In the genomic region with DNA sequence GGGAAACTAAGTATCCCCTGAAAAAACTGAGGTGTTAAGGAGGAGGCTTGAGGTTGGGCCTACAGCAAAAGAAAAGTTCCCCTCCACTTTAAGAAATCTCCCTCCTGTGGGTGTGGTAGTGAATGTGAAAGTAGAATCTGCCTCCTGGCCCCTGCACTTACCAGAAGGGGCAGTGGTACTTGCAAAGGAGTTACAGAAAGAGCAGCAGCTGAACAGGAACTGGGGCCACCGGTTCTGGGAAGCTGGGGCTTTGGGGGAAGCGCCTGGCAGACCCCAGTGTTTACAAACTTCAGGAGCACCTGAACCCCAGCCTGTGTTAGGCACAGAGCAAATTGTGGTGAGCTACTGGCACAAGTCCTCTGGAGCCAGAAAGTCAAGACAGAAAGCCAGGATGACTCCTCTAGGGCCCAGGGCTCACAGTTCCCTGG, we compare ENCODE assay signal across 8 cellular contexts.
DNase-seq lines count a peak whose midpoint lies in the region; ATAC-seq and TF ChIP-seq lines count a peak whose summit lies in the region.

No MANE protein-coding gene starts in this region.

- peaks cover 8% of the 10 kb centered on the region for H3K9me3 Mint-ChIP-seq in neural progenitor cell

- H3K79me2 ChIP-seq in neural progenitor cell (ENCODE audit: low read depth): no peaks in the 10 kb centered on the region

- H3F3A ChIP-seq in neural progenitor cell (ENCODE audit: low read depth): no peaks in the 10 kb centered on the region

- 67 to 70% methylated on average over 2 of the region's 2 CpGs for WGBS in aorta, 2 donors

- H3K9me3 ChIP-seq in neural progenitor cell (ENCODE audit: low read depth) (no peaks in the 10 kb centered on the region), aorta (ENCODE audit: control insufficient read depth, low read length) (no peaks in the 10 kb centered on the region), ascending aorta (no peaks in the 10 kb centered on the region)

- no peak overlapping the region for H3K27ac Mint-ChIP-seq in neural progenitor cell

- H3K4me2 ChIP-seq in neural progenitor cell: no peak overlapping the region

- H3K27ac ChIP-seq in neural progenitor cell: no peak overlapping the region
- H3K27ac ChIP-seq in aorta (ENCODE audit: low read depth in 1 of 2, low read length in 2 of 2): no peak overlapping the region
- H3K27ac ChIP-seq in ascending aorta: no peak overlapping the region

- H2AFZ ChIP-seq in neural progenitor cell (replicated peaks): peak overlapping the region; percentile 57

- H3K36me3 Mint-ChIP-seq in neural progenitor cell: no peaks in the 10 kb centered on the region

- ATAC-seq in GM19324 (IDR thresholded peaks at IDR 0.05; ENCODE audit: low FRiP score, unreplicated experiment) (peak; percentile 81), HG03342 (IDR thresholded peaks at IDR 0.05; ENCODE audit: unreplicated experiment) (peak; percentile 96), aorta (ENCODE audit: low FRiP score) (no peak)

- H3K4me1 ChIP-seq in neural progenitor cell (no peaks in the 10 kb centered on the region), aorta (ENCODE audit: control insufficient read depth in 1 of 2, insufficient read depth in 2 of 2, low read length in 2 of 2) (no peaks in the 10 kb centered on the region), ascending aorta (no peaks in the 10 kb centered on the region)

- no peaks in the 10 kb centered on the region for H3K36me3 ChIP-seq in neural progenitor cell
- no peaks in the 10 kb centered on the region for H3K36me3 ChIP-seq in aorta (ENCODE audit: control insufficient read depth in 1 of 2, insufficient read depth in 2 of 2, low read length in 1 of 2)
- H3K36me3 ChIP-seq in ascending aorta: no peaks in the 10 kb centered on the region

- H3K27me3 Mint-ChIP-seq in neural progenitor cell (ENCODE audit: insufficient read depth, low read depth): no peaks in the 10 kb centered on the region

- H3K4me1 Mint-ChIP-seq in neural progenitor cell: no peaks in the 10 kb centered on the region

- H3K27me3 ChIP-seq in neural progenitor cell (no peaks in the 10 kb centered on the region), aorta (ENCODE audit: control insufficient read depth in 1 of 2, insufficient read depth in 2 of 2, low read length in 1 of 2) (no peaks in the 10 kb centered on the region), ascending aorta (no peaks in the 10 kb centered on the region)

- no peak overlapping the region for H3K4me3 ChIP-seq in AG09309 (ENCODE audit: control insufficient read depth, low read depth, low read length)
- H3K4me3 ChIP-seq in neural progenitor cell: no peak overlapping the region
- H3K4me3 ChIP-seq in aorta (ENCODE audit: low read length in 2 of 2): no peak overlapping the region
- no peak overlapping the region for H3K4me3 ChIP-seq in ascending aorta

- H4K20me1 ChIP-seq in neural progenitor cell (ENCODE audit: low read depth): no peaks in the 10 kb centered on the region

- intact Hi-C loops in aorta (cut with DNase I) (no loop called here), ascending aorta (cut with DNase I) (no loop called here)

- no peak overlapping the region for H3K9ac ChIP-seq in neural progenitor cell

- no peak overlapping the region for H3K4me3 Mint-ChIP-seq in neural progenitor cell

- TF ChIP-seq CTCF in AG09309 (IDR thresholded peaks at IDR 0.05; ENCODE audit: control insufficient read depth, insufficient read depth, low read depth, low read length, missing control alignments): peak; percentile 19
- no peak for TF ChIP-seq CTCF in neural progenitor cell (IDR thresholded peaks at IDR 0.05)
- no peak for TF ChIP-seq CTCF in ascending aorta (IDR thresholded peaks at IDR 0.05)

- DNase-seq in AG09309 (ENCODE audit: low read depth): no peak
- peak; percentile 26 for DNase-seq in activated T-cell treated with anti-CD3 and anti-CD28 coated beads, Interleukin-2, amount 50 U/mL, for 1 hour
- no peak for DNase-seq in neural progenitor cell (ENCODE audit: low spot score)
- DNase-seq in NCI-H2081 (lab: John Stamatoyannopoulos, UW): no peak
- no peak for DNase-seq in aorta
- DNase-seq in ascending aorta (ENCODE audit: low spot score in 2 of 2): no peak
